Comparison of ENCODE assay signal across 8 cellular contexts in genomic region chr19:9936151-9937000, GRCh38. TPM values are rescaled to one million over a fixed set of nuclear protein-coding genes. Genes with fewer than 3 reads are reported as not detected.
DNase-seq lines count a peak whose midpoint lies in the region; ATAC-seq lines count a peak whose summit lies in the region.

Gene OLFM2 (minus strand): TSS chr19:9936515. CDS start chr19:9936366, 149 bp downstream.

- intact Hi-C loops in activated T-helper 2 cell treated with anti-CD3 and anti-CD28 coated beads, Interferon-gamma antibody, Interleukin-2, Interleukin-4, amounts not matched to agents 10 μg/mL and 5 μg/mL and 100 μg/mL, durations not matched to agents 14 hours and 24 hours and 36 hours (cut with micrococcal nuclease) = no loop called here

- ATAC-seq in HG03521 (IDR thresholded peaks at IDR 0.05; ENCODE audit: unreplicated experiment) (no peak), HG02885 (IDR thresholded peaks at IDR 0.05; ENCODE audit: poor library complexity, unreplicated experiment) (no peak)

- H3K9me3 Mint-ChIP-seq in activated T-helper 2 cell treated with anti-CD3 and anti-CD28 coated beads, Interferon-gamma antibody, Interleukin-2, Interleukin-4, amounts not matched to agents 10 μg/mL and 5 μg/mL and 100 μg/mL, durations not matched to agents 14 hours and 24 hours and 36 hours = no peaks in the 10 kb centered on the region
- no peaks in the 10 kb centered on the region for H3K9me3 Mint-ChIP-seq in stimulated activated naive CD8-positive, alpha-beta T cell treated with anti-CD3 and anti-CD28 coated beads, Interleukin-15, Interleukin-2, amounts not matched to agents 100 ng/mL and 50 ng/mL, for 24 hours

- H3K27ac Mint-ChIP-seq in activated T-helper 2 cell treated with anti-CD3 and anti-CD28 coated beads, Interferon-gamma antibody, Interleukin-2, Interleukin-4, amounts not matched to agents 10 μg/mL and 5 μg/mL and 100 μg/mL, durations not matched to agents 14 hours and 24 hours and 36 hours = no peak within 1 kb of the TSS
- H3K27ac Mint-ChIP-seq in stimulated activated naive CD8-positive, alpha-beta T cell treated with anti-CD3 and anti-CD28 coated beads, Interleukin-15, Interleukin-2, amounts not matched to agents 100 ng/mL and 50 ng/mL, for 24 hours = no peak within 1 kb of the TSS

- H3K4me1 Mint-ChIP-seq in activated T-helper 2 cell treated with anti-CD3 and anti-CD28 coated beads, Interferon-gamma antibody, Interleukin-2, Interleukin-4, amounts not matched to agents 10 μg/mL and 5 μg/mL and 100 μg/mL, durations not matched to agents 14 hours and 24 hours and 36 hours (ENCODE audit: low read depth) = peaks cover 14% of the 10 kb centered on the region
- H3K4me1 Mint-ChIP-seq in stimulated activated naive CD8-positive, alpha-beta T cell treated with anti-CD3 and anti-CD28 coated beads, Interleukin-15, Interleukin-2, amounts not matched to agents 100 ng/mL and 50 ng/mL, for 24 hours (ENCODE audit: low read depth) = peaks cover 21% of the 10 kb centered on the region

- peak within 1 kb of the TSS; percentile 34 for H3K4me3 Mint-ChIP-seq in activated T-helper 2 cell treated with anti-CD3 and anti-CD28 coated beads, Interferon-gamma antibody, Interleukin-2, Interleukin-4, amounts not matched to agents 10 μg/mL and 5 μg/mL and 100 μg/mL, durations not matched to agents 14 hours and 24 hours and 36 hours (ENCODE audit: low read depth)
- peak within 1 kb of the TSS; percentile 70 for H3K4me3 Mint-ChIP-seq in stimulated activated naive CD8-positive, alpha-beta T cell treated with anti-CD3 and anti-CD28 coated beads, Interleukin-15, Interleukin-2, amounts not matched to agents 100 ng/mL and 50 ng/mL, for 24 hours

- H3K36me3 Mint-ChIP-seq in activated T-helper 2 cell treated with anti-CD3 and anti-CD28 coated beads, Interferon-gamma antibody, Interleukin-2, Interleukin-4, amounts not matched to agents 10 μg/mL and 5 μg/mL and 100 μg/mL, durations not matched to agents 14 hours and 24 hours and 36 hours (ENCODE audit: low read depth) = peaks cover 3% of the 10 kb centered on the region
- no peaks in the 10 kb centered on the region for H3K36me3 Mint-ChIP-seq in stimulated activated naive CD8-positive, alpha-beta T cell treated with anti-CD3 and anti-CD28 coated beads, Interleukin-15, Interleukin-2, amounts not matched to agents 100 ng/mL and 50 ng/mL, for 24 hours (ENCODE audit: low read depth)

- peaks cover 44% of the 10 kb centered on the region for H3K27me3 Mint-ChIP-seq in activated T-helper 2 cell treated with anti-CD3 and anti-CD28 coated beads, Interferon-gamma antibody, Interleukin-2, Interleukin-4, amounts not matched to agents 10 μg/mL and 5 μg/mL and 100 μg/mL, durations not matched to agents 14 hours and 24 hours and 36 hours (ENCODE audit: low read depth)
- H3K27me3 Mint-ChIP-seq in stimulated activated naive CD8-positive, alpha-beta T cell treated with anti-CD3 and anti-CD28 coated beads, Interleukin-15, Interleukin-2, amounts not matched to agents 100 ng/mL and 50 ng/mL, for 24 hours = peaks cover 61% of the 10 kb centered on the region

- DNase-seq in activated CD4-positive, alpha-beta T cell treated with anti-CD3 and anti-CD28 coated beads for 48 hours = peak; percentile 39
- no peak for DNase-seq in activated CD4-positive, alpha-beta T cell treated with anti-CD3 and anti-CD28 coated beads, Interleukin-2, amount 50 U/mL, for 48 hours
- DNase-seq in activated T-helper 2 cell treated with anti-CD3 and anti-CD28 coated beads, Interferon-gamma antibody, Interleukin-2, Interleukin-4, amounts not matched to agents 10 μg/mL and 5 μg/mL and 100 μg/mL, durations not matched to agents 14 hours and 24 hours and 36 hours (ENCODE audit: low spot score) = no peak
- DNase-seq in iPS-NIHi11 (ENCODE audit: low spot score) (peak; percentile 89), NCI-H2107 (lab: John Stamatoyannopoulos, UW) (no peak)

RNA-seq across cellular contexts. Expression of gene OLFM2, which starts in this region (rescaled TPM):
- 0.85 and 0.89 TPM in 2 replicates for total RNA-seq in activated T-helper 2 cell treated with anti-CD3 and anti-CD28 coated beads, Interferon-gamma antibody, Interleukin-2, Interleukin-4, amounts not matched to agents 10 μg/mL and 5 μg/mL and 100 μg/mL, durations not matched to agents 14 hours and 24 hours and 36 hours

Comparison
In these comparisons a context has a peak if more than half of its experiments do, and no peak if none do; other contexts are left out.
1. DNase-seq: peak in activated CD4-positive, alpha-beta T cell treated with anti-CD3 and anti-CD28 coated beads for 48 hours (single experiment) and iPS-NIHi11 (single experiment); none in activated CD4-positive, alpha-beta T cell treated with anti-CD3 and anti-CD28 coated beads, Interleukin-2, amount 50 U/mL, for 48 hours (0 of 2), activated T-helper 2 cell treated with anti-CD3 and anti-CD28 coated beads, Interferon-gamma antibody, Interleukin-2, Interleukin-4, amounts not matched to agents 10 μg/mL and 5 μg/mL and 100 μg/mL, durations not matched to agents 14 hours and 24 hours and 36 hours (single experiment) and NCI-H2107 (single experiment).